1 cellular context compared by ENCODE assay signal in genomic region chr22:39101226-39101625, GRCh38.
TF ChIP-seq lines count a peak whose summit lies in the region.

No MANE protein-coding gene starts in this region.

TF ChIP-seq in WTC11, 78 proteins besides CTCF, POLR2A, EP300 and RAD21 (continued from another document):
- TF ChIP-seq ATF6 (CRISPR knock-in tag; IDR thresholded peaks at IDR 0.05): no peak
- no peak for TF ChIP-seq USF2 (CRISPR knock-in tag; IDR thresholded peaks at IDR 0.05)
- TF ChIP-seq ZNF532 (CRISPR knock-in tag; IDR thresholded peaks at IDR 0.05; ENCODE audit: borderline replicate concordance): no peak
